16 cellular contexts compared by ENCODE assay signal in genomic region chrX:150736478-150736877, GRCh38. TPM values are rescaled to one million over a fixed set of nuclear protein-coding genes. Genes with fewer than 3 reads are reported as not detected.
DNase-seq lines count a peak whose midpoint lies in the region; ATAC-seq and TF ChIP-seq lines count a peak whose summit lies in the region.
"Had no signal": no experiment of that assay in that cellular context is flagged by ENCODE, and none has a peak within 500 bp of the region (broad histone marks: within the 10 kb centered on the region; RNA-seq: fewer than 3 reads in every experiment).

No MANE protein-coding gene starts in this region.

- no peak for DNase-seq in SK-N-SH
- no peak for DNase-seq in activated CD8-positive, alpha-beta T cell treated with anti-CD3 and anti-CD28 coated beads, Interleukin-2, amount 10 ng/mL, durations not matched to agents 7 days and 5 days
- no peak for DNase-seq in NCI-H1694 (lab: John Stamatoyannopoulos, UW)
- no peak for DNase-seq in COLO668 (lab: John Stamatoyannopoulos, UW; ENCODE audit: unreplicated experiment)
- no peak for DNase-seq in dedifferentiated amniotic fluid mesenchymal stem cell (ENCODE audit: extremely low spot score)
- DNase-seq: 8988T, hypothalamus, NCI-H1105, NCI-H510A, pancreas, transverse colon had no signal

- 66% methylated on average over 9 of the region's 9 CpGs for WGBS in SK-N-SH (ENCODE audit: low lambda C conversion rate)

- CTCF ChIA-PET in SK-N-SH (lab: Yijun Ruan, JAX), result no interaction called here
- CTCF ChIA-PET in activated CD8-positive, alpha-beta T cell treated with anti-CD3 and anti-CD28 coated beads, Interleukin-2, amount 10 ng/mL, durations not matched to agents 7 days and 5 days (lab: Charles Lee), result no interaction called here

- TF ChIP-seq RAD21 in SK-N-SH (IDR thresholded peaks at IDR 0.05; ENCODE audit: low read length), result no peak

- H3K36me3 ChIP-seq in SK-N-SH (replicated peaks in 1 of 2; ENCODE audit: control insufficient read depth in 1 of 2, insufficient read depth in 2 of 2, low read length in 1 of 2), result peaks cover 0 to 28% of the 10 kb centered on the region in 2 experiments
- H3K36me3 ChIP-seq in neutrophil, result peaks cover 29% of the 10 kb centered on the region
- H3K36me3 ChIP-seq: breast epithelium, transverse colon had no signal

- peak overlapping the region; percentile 58 for H3K27ac Mint-ChIP-seq in activated CD8-positive, alpha-beta T cell treated with anti-CD3 and anti-CD28 coated beads, Interleukin-2, amount 10 ng/mL, durations not matched to agents 7 days and 5 days

- H3K27me3 ChIP-seq in SK-N-SH (ENCODE audit: insufficient read depth), result no peaks in the 10 kb centered on the region
- H3K27me3 ChIP-seq in neutrophil, result no peaks in the 10 kb centered on the region
- H3K27me3 ChIP-seq: pancreas, transverse colon had no signal

- H3K9ac ChIP-seq in SK-N-SH, result no peak overlapping the region

- TF ChIP-seq CTCF in SK-N-SH (IDR thresholded peaks at IDR 0.05) (no peak), neutrophil (IDR thresholded peaks at IDR 0.05) (no peak)

- no peaks in the 10 kb centered on the region for H4K20me1 ChIP-seq in SK-N-SH (ENCODE audit: insufficient read depth)

- no peak overlapping the region for H3K4me3 Mint-ChIP-seq in activated CD8-positive, alpha-beta T cell treated with anti-CD3 and anti-CD28 coated beads, Interleukin-2, amount 10 ng/mL, durations not matched to agents 7 days and 5 days

- ATAC-seq in SK-N-SH treated with all-trans-retinoic acid at 6 μM for 48 hours (no peak), HG02884 (IDR thresholded peaks at IDR 0.05; ENCODE audit: unreplicated experiment) (peak; percentile 63)
- no peak for ATAC-seq in activated CD8-positive, alpha-beta T cell treated with anti-CD3 and anti-CD28 coated beads, Interleukin-2, amount 10 ng/mL, durations not matched to agents 7 days and 5 days
- ATAC-seq: pancreas had no signal

- peaks cover 70% of the 10 kb centered on the region for H3K36me3 Mint-ChIP-seq in activated CD8-positive, alpha-beta T cell treated with anti-CD3 and anti-CD28 coated beads, Interleukin-2, amount 10 ng/mL, durations not matched to agents 7 days and 5 days (ENCODE audit: low read depth)

- no peak overlapping the region for H2AFZ ChIP-seq in SK-N-SH (ENCODE audit: low read depth)

- H3K27me3 Mint-ChIP-seq in activated CD8-positive, alpha-beta T cell treated with anti-CD3 and anti-CD28 coated beads, Interleukin-2, amount 10 ng/mL, durations not matched to agents 7 days and 5 days (ENCODE audit: low read depth), result no peaks in the 10 kb centered on the region

- no peak overlapping the region for H3K27ac ChIP-seq in SK-N-SH (ENCODE audit: low read depth in 2 of 2, low read length in 1 of 2)
- peak overlapping the region; percentile 89 for H3K27ac ChIP-seq in neutrophil
- H3K27ac ChIP-seq: breast epithelium, pancreas, transverse colon had no signal

- H3K4me3 ChIP-seq in SK-N-SH (ENCODE audit: low read depth in 2 of 2, low read length in 1 of 2) (no peak overlapping the region), neutrophil (ENCODE audit: low read depth in 1 of 2, low read length in 1 of 2) (peak overlapping the region in 1 of 2 experiments; percentile 49)
- H3K4me3 ChIP-seq: breast epithelium, lung, pancreas, transverse colon had no signal

- no peaks in the 10 kb centered on the region for H3K9me3 ChIP-seq in SK-N-SH
- no peaks in the 10 kb centered on the region for H3K9me3 ChIP-seq in neutrophil
- H3K9me3 ChIP-seq: breast epithelium, pancreas, transverse colon had no signal

- no peaks in the 10 kb centered on the region for H3F3A ChIP-seq in SK-N-SH (replicated peaks; ENCODE audit: insufficient read depth)

- H3K4me1 Mint-ChIP-seq in activated CD8-positive, alpha-beta T cell treated with anti-CD3 and anti-CD28 coated beads, Interleukin-2, amount 10 ng/mL, durations not matched to agents 7 days and 5 days (ENCODE audit: low read depth), result peaks cover 16% of the 10 kb centered on the region

- H3K9me2 ChIP-seq in SK-N-SH, result no peaks in the 10 kb centered on the region

- no peak for TF ChIP-seq EP300 in SK-N-SH (IDR thresholded peaks at IDR 0.05; ENCODE audit: borderline replicate concordance in 1 of 2, low read depth in 1 of 2, low read length in 1 of 2)

- H3K79me2 ChIP-seq in SK-N-SH (ENCODE audit: insufficient read depth), result no peaks in the 10 kb centered on the region

- no peaks in the 10 kb centered on the region for H3K9me3 Mint-ChIP-seq in activated CD8-positive, alpha-beta T cell treated with anti-CD3 and anti-CD28 coated beads, Interleukin-2, amount 10 ng/mL, durations not matched to agents 7 days and 5 days (ENCODE audit: insufficient read depth)

- 0 out of 2 replicates have a peak overlapping the region, but pooled peaks have one; percentile 29 for H3K4me2 ChIP-seq in SK-N-SH

- H3K4me1 ChIP-seq in SK-N-SH (ENCODE audit: control insufficient read depth in 1 of 2, insufficient read depth in 2 of 2, low read depth in 1 of 2, low read length in 1 of 2) (no peaks in the 10 kb centered on the region), neutrophil (ENCODE audit: control insufficient read depth in 1 of 2, insufficient read depth in 1 of 2, low read depth in 1 of 2, low read length in 1 of 2) (peaks cover 0 to 8% of the 10 kb centered on the region in 2 experiments)
- H3K4me1 ChIP-seq: breast epithelium, pancreas, transverse colon had no signal

- POLR2A ChIA-PET in SK-N-SH (lab: Yijun Ruan, JAX), result no interaction called here
- POLR2A ChIA-PET in activated CD8-positive, alpha-beta T cell treated with anti-CD3 and anti-CD28 coated beads, Interleukin-2, amount 10 ng/mL, durations not matched to agents 7 days and 5 days (lab: Charles Lee), result no interaction called here

TF ChIP-seq in SK-N-SH, 30 proteins besides CTCF, POLR2A, EP300 and RAD21 (continues in another document):
- TF ChIP-seq MXI1 (IDR thresholded peaks at IDR 0.05; ENCODE audit: low read depth, low read length) (no peak), GABPA (IDR thresholded peaks at IDR 0.05; ENCODE audit: low read depth) (no peak), SMC3 (IDR thresholded peaks at IDR 0.05; ENCODE audit: low read depth, low read length) (no peak), USF1 (IDR thresholded peaks at IDR 0.05; ENCODE audit: borderline replicate concordance, low read depth) (no peak), FOSL2 (IDR thresholded peaks at IDR 0.05; ENCODE audit: borderline replicate concordance, low read depth) (no peak), RCOR1 (IDR thresholded peaks at IDR 0.05; ENCODE audit: low read length) (no peak), POLR2AphosphoS5 (IDR thresholded peaks at IDR 0.05; ENCODE audit: low read depth, low read length) (no peak), YY1 (IDR thresholded peaks at IDR 0.05; ENCODE audit: low read depth) (no peak), RXRA (IDR thresholded peaks at IDR 0.05; ENCODE audit: borderline replicate concordance, low read depth) (no peak), MAX (IDR thresholded peaks at IDR 0.05; ENCODE audit: low read depth) (no peak)

TF ChIP-seq in SK-N-SH treated with all-trans-retinoic acid at 6 μM for 48 hours, 23 proteins besides CTCF, POLR2A, EP300 and RAD21 (continues in another document):
- TF ChIP-seq ZFP3 (CRISPR knock-in tag; IDR thresholded peaks at IDR 0.05), result no peak
- no peak for TF ChIP-seq ESRRG (CRISPR knock-in tag; IDR thresholded peaks at IDR 0.05)
- TF ChIP-seq CSDC2 (CRISPR knock-in tag; IDR thresholded peaks at IDR 0.05), result no peak
- no peak for TF ChIP-seq ZNF565 (CRISPR knock-in tag; conservative IDR thresholded peaks at IDR 0.05; ENCODE audit: low read depth)
- TF ChIP-seq ARNTL (CRISPR knock-in tag; IDR thresholded peaks at IDR 0.05; ENCODE audit: borderline replicate concordance, low read depth), result no peak
- TF ChIP-seq SNAI2 (CRISPR knock-in tag; IDR thresholded peaks at IDR 0.05), result no peak
- no peak for TF ChIP-seq TOX (CRISPR knock-in tag; IDR thresholded peaks at IDR 0.05; ENCODE audit: borderline replicate concordance)
- TF ChIP-seq CREB5 (CRISPR knock-in tag; IDR thresholded peaks at IDR 0.05; ENCODE audit: low read depth), result no peak
- TF ChIP-seq TCF4 (CRISPR knock-in tag; IDR thresholded peaks at IDR 0.05; ENCODE audit: borderline replicate concordance), result no peak
- TF ChIP-seq, protein P1, sequence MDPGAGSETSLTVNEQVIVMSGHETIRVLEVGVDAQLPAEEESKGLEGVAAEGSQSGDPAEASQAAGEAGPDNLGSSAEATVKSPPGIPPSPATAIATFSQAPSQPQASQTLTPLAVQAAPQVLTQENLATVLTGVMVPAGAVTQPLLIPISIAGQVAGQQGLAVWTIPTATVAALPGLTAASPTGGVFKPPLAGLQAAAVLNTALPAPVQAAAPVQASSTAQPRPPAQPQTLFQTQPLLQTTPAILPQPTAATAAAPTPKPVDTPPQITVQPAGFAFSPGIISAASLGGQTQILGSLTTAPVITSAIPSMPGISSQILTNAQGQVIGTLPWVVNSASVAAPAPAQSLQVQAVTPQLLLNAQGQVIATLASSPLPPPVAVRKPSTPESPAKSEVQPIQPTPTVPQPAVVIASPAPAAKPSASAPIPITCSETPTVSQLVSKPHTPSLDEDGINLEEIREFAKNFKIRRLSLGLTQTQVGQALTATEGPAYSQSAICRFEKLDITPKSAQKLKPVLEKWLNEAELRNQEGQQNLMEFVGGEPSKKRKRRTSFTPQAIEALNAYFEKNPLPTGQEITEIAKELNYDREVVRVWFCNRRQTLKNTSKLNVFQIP (CRISPR knock-in tag; IDR thresholded peaks at IDR 0.05; ENCODE audit: borderline replicate concordance, low read depth), result no peak
- TF ChIP-seq RARB (CRISPR knock-in tag; IDR thresholded peaks at IDR 0.05), result no peak
- no peak for TF ChIP-seq ZNF8 (CRISPR knock-in tag; IDR thresholded peaks at IDR 0.05)
- TF ChIP-seq ZC3H10 (CRISPR knock-in tag; IDR thresholded peaks at IDR 0.05), result no peak

RNA-seq across cellular contexts. Expression of gene MTMR1, which starts 43.3 kb away (rescaled TPM):
- polyA plus RNA-seq in SK-N-SH (2012; rRNA removed), result 17.0 and 20.0 TPM in 2 replicates
- 13.6 and 14.2 TPM in 2 replicates for polyA plus RNA-seq in SK-N-SH (2012; cell fraction: cytosol; rRNA removed)
- 33.9 and 46.3 TPM in 2 replicates for polyA plus RNA-seq in SK-N-SH (2012; cell fraction: nucleus; rRNA removed)
- total RNA-seq in activated CD8-positive, alpha-beta T cell treated with anti-CD3 and anti-CD28 coated beads, Interleukin-2, amount 10 ng/mL, durations not matched to agents 7 days and 5 days, result 10 to 100 TPM; 45.0 to 49.4 TPM
